18 cellular contexts compared by ENCODE assay signal in genomic region chr9:90547896-90548295, GRCh38.
A peak's percentile ranks its signal among the peaks of the same experiment; 100 is the strongest.
DNase-seq lines count a peak whose midpoint lies in the region; ATAC-seq and TF ChIP-seq lines count a peak whose summit lies in the region.
"Had no signal": no experiment of that assay in that cellular context is flagged by ENCODE, and none has a peak within 500 bp of the region (broad histone marks: within the 10 kb centered on the region; RNA-seq: fewer than 3 reads in every experiment).

No MANE protein-coding gene starts in this region.

- no peak overlapping the region for H3K27ac Mint-ChIP-seq in endothelial cell (ENCODE audit: unreplicated experiment)
- H3K27ac Mint-ChIP-seq: CD8-positive, alpha-beta T cell; natural killer cell treated with Interleukin-12 subunit alpha and Interleukin-12 subunit beta and Interleukin-15 and Interleukin-18, amount 100 ng/mL, for 72 hours had no signal

- H3K4me1 ChIP-seq in upper lobe of right lung: no peaks in the 10 kb centered on the region
- H3K4me1 ChIP-seq: right lobe of liver, tibial nerve had no signal

- no peaks in the 10 kb centered on the region for H3K9me3 ChIP-seq in upper lobe of right lung
- H3K9me3 ChIP-seq: right lobe of liver had no signal

- no peaks in the 10 kb centered on the region for H3K36me3 ChIP-seq in BJ (ENCODE audit: control insufficient read depth, insufficient read depth, low read length)
- no peaks in the 10 kb centered on the region for H3K36me3 ChIP-seq in upper lobe of right lung
- H3K36me3 ChIP-seq: right lobe of liver, tibial nerve had no signal

- DNase-seq in BJ (ENCODE audit: low read depth) (no peak), NCI-H460 (ENCODE audit: extremely low read depth, low read depth) (peak; percentile 11), epithelial cell of proximal tubule (ENCODE audit: low read depth) (no peak), upper lobe of right lung (no peak), endothelial cell (ENCODE audit: low spot score) (no peak), AG08395 (ENCODE audit: low spot score) (no peak)
- DNase-seq: activated CD8-positive, alpha-beta memory T cell treated with anti-CD3 and anti-CD28 coated beads for 24 hours; amniotic stem cell; CD8-positive, alpha-beta T cell; GF-D8; left ventricle myocardium superior; NCI-H1694; right lobe of liver had no signal

- TF ChIP-seq CTCF in BJ (IDR thresholded peaks at IDR 0.05; ENCODE audit: insufficient read depth, low read depth, low read length) (peak; percentile 22; the same call in 1 of the 2 replicates), GM12873 (IDR thresholded peaks at IDR 0.05; ENCODE audit: insufficient read depth, low read depth, low read length, missing control alignments) (peak; percentile 26), epithelial cell of proximal tubule (conservative IDR thresholded peaks at IDR 0.05; ENCODE audit: low read depth, low read length) (peak; percentile 38), upper lobe of right lung (IDR thresholded peaks at IDR 0.05) (no peak), endothelial cell (IDR thresholded peaks at IDR 0.05; ENCODE audit: unreplicated experiment) (no peak)

- no peaks in the 10 kb centered on the region for H3K36me3 Mint-ChIP-seq in endothelial cell (ENCODE audit: low read depth, unreplicated experiment)
- H3K36me3 Mint-ChIP-seq: CD8-positive, alpha-beta T cell had no signal

- no peak overlapping the region for H3K4me3 Mint-ChIP-seq in endothelial cell (ENCODE audit: unreplicated experiment)
- H3K4me3 Mint-ChIP-seq: CD8-positive, alpha-beta T cell; natural killer cell treated with Interleukin-12 subunit alpha and Interleukin-12 subunit beta and Interleukin-15 and Interleukin-18, amount 100 ng/mL, for 72 hours had no signal

- POLR2A ChIA-PET in BJ (lab: Charles Lee): no interaction called here

- no peak overlapping the region for H3K4me3 ChIP-seq in BJ (ENCODE audit: low read depth, low read length)
- no peak overlapping the region for H3K4me3 ChIP-seq in epithelial cell of proximal tubule (ENCODE audit: low read depth, low read length)
- H3K4me3 ChIP-seq in upper lobe of right lung: no peak overlapping the region
- H3K4me3 ChIP-seq: right lobe of liver, SK-N-MC, tibial nerve had no signal

- H3K27me3 ChIP-seq in BJ (ENCODE audit: control insufficient read depth, insufficient read depth, low read length) (no peaks in the 10 kb centered on the region), upper lobe of right lung (no peaks in the 10 kb centered on the region)
- H3K27me3 ChIP-seq: right lobe of liver, tibial nerve had no signal

- CTCF ChIA-PET in BJ (lab: Yijun Ruan, JAX): interaction anchor here (1.1 kb wide), 1 partner anchor 372 kb away, joined by 3 read pairs; no protein-coding TSS in a partner anchor

- no peak overlapping the region for H3K27ac ChIP-seq in upper lobe of right lung
- H3K27ac ChIP-seq: right lobe of liver, SK-N-MC, tibial nerve had no signal

- no peaks in the 10 kb centered on the region for H3K4me1 Mint-ChIP-seq in endothelial cell (ENCODE audit: unreplicated experiment)

- intact Hi-C loops in upper lobe of right lung (cut with DNase I): no loop called here

- ATAC-seq in upper lobe of right lung (no peak), GM21390 (IDR thresholded peaks at IDR 0.05; ENCODE audit: unreplicated experiment) (no peak)
- ATAC-seq: CD8-positive, alpha-beta T cell; left ventricle myocardium superior; natural killer cell treated with Interleukin-12 subunit alpha and Interleukin-12 subunit beta and Interleukin-15 and Interleukin-18, amount 100 ng/mL, for 72 hours; right lobe of liver had no signal

- H3K27me3 Mint-ChIP-seq in endothelial cell (ENCODE audit: unreplicated experiment): no peaks in the 10 kb centered on the region

- peaks cover 14% of the 10 kb centered on the region for H3K9me3 Mint-ChIP-seq in endothelial cell (ENCODE audit: unreplicated experiment)
- H3K9me3 Mint-ChIP-seq: natural killer cell treated with Interleukin-12 subunit alpha and Interleukin-12 subunit beta and Interleukin-15 and Interleukin-18, amount 100 ng/mL, for 72 hours had no signal

Comparison
In these comparisons a context has a peak if more than half of its experiments do, and no peak if none do; other contexts are left out.
1. CTCF ChIP-seq: peak in BJ (single experiment), GM12873 (single experiment) and epithelial cell of proximal tubule (single experiment); none in upper lobe of right lung (single experiment) and endothelial cell (single experiment).